Comparison of ENCODE assay signal across 28 cellular contexts in genomic region chrX:455673-456072, GRCh38.
"Had no signal": no experiment of that assay in that cellular context is flagged by ENCODE, and none has a peak within 500 bp of the region (broad histone marks: within the 10 kb centered on the region; RNA-seq: fewer than 3 reads in every experiment).

No MANE protein-coding gene starts in this region.

- H3K4me1 ChIP-seq: SJSA1 had no signal

- H3K27me3 ChIP-seq: SJSA1 had no signal

- DNase-seq: activated B cell treated with CpG ODN at 0.5 μM for 24 hours; activated CD4-positive, alpha-beta memory T cell treated with anti-CD3 and anti-CD28 coated beads, Interleukin-2, amount 10 ng/mL, durations not matched to agents 7 days and 5 days; activated CD4-positive, alpha-beta T cell treated with anti-CD3 and anti-CD28 coated beads for 4 hours; activated CD4-positive, alpha-beta T cell treated with anti-CD3 and anti-CD28 coated beads, Interleukin-2, amount 50 U/mL, for 1 hour; activated CD4-positive, CD25-positive, alpha-beta regulatory T cell treated with anti-CD3 and anti-CD28 coated beads, Interleukin-2, amount 50 U/mL, for 72 hours; activated CD8-positive, alpha-beta memory T cell treated with anti-CD3 and anti-CD28 coated beads for 24 hours; activated CD8-positive, alpha-beta memory T cell treated with anti-CD3 and anti-CD28 coated beads, Interleukin-2, amount 10 ng/mL, durations not matched to agents 7 days and 5 days; activated CD8-positive, alpha-beta memory T cell treated with anti-CD3 and anti-CD28 coated beads, Interleukin-2, amount 50 U/mL, for 48 hours; activated effector memory CD4-positive, alpha-beta T cell treated with Interleukin-2 at 50 U/mL for 16 hours; activated naive CD4-positive, alpha-beta T cell treated with anti-CD3 and anti-CD28 coated beads, Interleukin-2, amount 10 ng/mL, durations not matched to agents 7 days and 5 days; activated naive CD8-positive, alpha-beta T cell treated with anti-CD3 and anti-CD28 coated beads, Interleukin-2, amount 50 U/mL, for 24 hours; activated T-cell treated with anti-CD3 and anti-CD28 coated beads, Interleukin-2, amount 50 U/mL, for 48 hours; anterior cingulate cortex; NCI-H1092 treated with DMSO at 0.1 percent for 48 hours; NCI-H1417; NCI-H187 treated with DMSO at 0.1 percent for 48 hours; NCI-H2081 treated with DMSO at 0.1 percent for 48 hours; NCI-H226; NCI-H524 treated with DMSO at 0.1 percent for 48 hours; SHP77 treated with DMSO at 0.1 percent for 48 hours; SW 1271; T-helper 1 cell; T-helper 2 cell; T-helper 9 cell had no signal

- FAIRE-seq: bronchial epithelial cell had no signal

- H3K27ac ChIP-seq: SJSA1, VCaP had no signal

- H3K4me3 ChIP-seq: SJSA1 had no signal

- H3K36me3 ChIP-seq: SJSA1 had no signal

- ATAC-seq: activated CD8-positive, alpha-beta memory T cell treated with anti-CD3 and anti-CD28 coated beads, Interleukin-2, amount 10 ng/mL, durations not matched to agents 7 days and 5 days; activated naive CD8-positive, alpha-beta T cell treated with anti-CD3 and anti-CD28 coated beads, Interleukin-2, amount 50 U/mL, for 24 hours; Panc1 had no signal

- H3K9me3 ChIP-seq: SJSA1 had no signal
